1 cellular context compared by ENCODE assay signal in the genomic region with DNA sequence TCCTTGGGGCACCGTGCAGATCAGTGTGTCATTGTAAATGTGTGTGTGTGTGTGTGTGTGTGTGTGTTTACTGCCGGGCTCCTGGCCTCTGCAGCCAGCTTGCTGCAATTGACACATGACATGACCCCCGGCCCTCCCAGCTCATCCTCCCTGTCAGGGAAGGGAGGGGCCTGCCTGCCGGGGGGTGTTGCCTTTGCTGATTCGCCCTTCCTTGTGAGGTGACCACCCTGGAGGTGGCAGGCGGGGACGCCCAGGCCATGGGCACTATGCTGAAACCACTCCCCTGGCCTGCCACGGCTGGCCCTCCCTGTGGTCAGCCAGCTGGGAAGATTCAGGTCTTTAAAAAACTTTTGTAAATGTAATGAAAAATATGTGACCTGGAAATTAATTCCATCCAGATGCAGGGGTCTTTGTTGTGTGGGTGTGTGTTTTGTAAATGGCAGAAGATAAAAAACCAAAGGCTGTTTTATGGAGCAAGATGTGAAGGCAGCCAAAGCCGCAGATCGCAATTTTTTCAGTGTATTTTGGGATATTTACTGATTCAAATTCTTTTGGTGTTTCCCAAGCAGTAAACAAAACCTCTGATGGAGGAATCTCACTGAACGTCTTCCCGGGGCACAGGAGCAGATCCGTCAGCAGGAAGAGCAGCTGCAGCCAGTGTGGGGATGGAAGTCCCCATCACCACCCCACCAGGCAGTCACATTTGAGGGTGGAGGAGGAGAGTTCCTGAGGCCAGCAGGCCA.
TF ChIP-seq lines count a peak whose summit lies in the region.

No MANE protein-coding gene starts in this region.

TF ChIP-seq in SK-N-SH, 30 proteins besides CTCF, POLR2A, EP300 and RAD21 (continued from another document):
- TF ChIP-seq, protein P1, sequence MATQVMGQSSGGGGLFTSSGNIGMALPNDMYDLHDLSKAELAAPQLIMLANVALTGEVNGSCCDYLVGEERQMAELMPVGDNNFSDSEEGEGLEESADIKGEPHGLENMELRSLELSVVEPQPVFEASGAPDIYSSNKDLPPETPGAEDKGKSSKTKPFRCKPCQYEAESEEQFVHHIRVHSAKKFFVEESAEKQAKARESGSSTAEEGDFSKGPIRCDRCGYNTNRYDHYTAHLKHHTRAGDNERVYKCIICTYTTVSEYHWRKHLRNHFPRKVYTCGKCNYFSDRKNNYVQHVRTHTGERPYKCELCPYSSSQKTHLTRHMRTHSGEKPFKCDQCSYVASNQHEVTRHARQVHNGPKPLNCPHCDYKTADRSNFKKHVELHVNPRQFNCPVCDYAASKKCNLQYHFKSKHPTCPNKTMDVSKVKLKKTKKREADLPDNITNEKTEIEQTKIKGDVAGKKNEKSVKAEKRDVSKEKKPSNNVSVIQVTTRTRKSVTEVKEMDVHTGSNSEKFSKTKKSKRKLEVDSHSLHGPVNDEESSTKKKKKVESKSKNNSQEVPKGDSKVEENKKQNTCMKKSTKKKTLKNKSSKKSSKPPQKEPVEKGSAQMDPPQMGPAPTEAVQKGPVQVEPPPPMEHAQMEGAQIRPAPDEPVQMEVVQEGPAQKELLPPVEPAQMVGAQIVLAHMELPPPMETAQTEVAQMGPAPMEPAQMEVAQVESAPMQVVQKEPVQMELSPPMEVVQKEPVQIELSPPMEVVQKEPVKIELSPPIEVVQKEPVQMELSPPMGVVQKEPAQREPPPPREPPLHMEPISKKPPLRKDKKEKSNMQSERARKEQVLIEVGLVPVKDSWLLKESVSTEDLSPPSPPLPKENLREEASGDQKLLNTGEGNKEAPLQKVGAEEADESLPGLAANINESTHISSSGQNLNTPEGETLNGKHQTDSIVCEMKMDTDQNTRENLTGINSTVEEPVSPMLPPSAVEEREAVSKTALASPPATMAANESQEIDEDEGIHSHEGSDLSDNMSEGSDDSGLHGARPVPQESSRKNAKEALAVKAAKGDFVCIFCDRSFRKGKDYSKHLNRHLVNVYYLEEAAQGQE (IDR thresholded peaks at IDR 0.05; ENCODE audit: low read depth, low read length) = no peak
- TF ChIP-seq MEF2A (IDR thresholded peaks at IDR 0.05; ENCODE audit: borderline replicate concordance, low read depth) (no peak), GATA2 (CRISPR knock-in tag; IDR thresholded peaks at IDR 0.05) (no peak), RXRA (IDR thresholded peaks at IDR 0.05; ENCODE audit: borderline replicate concordance, low read depth) (no peak), FOXM1 (IDR thresholded peaks at IDR 0.05; ENCODE audit: low read depth) (no peak)
